18 cellular contexts compared by ENCODE assay signal in the genomic region with DNA sequence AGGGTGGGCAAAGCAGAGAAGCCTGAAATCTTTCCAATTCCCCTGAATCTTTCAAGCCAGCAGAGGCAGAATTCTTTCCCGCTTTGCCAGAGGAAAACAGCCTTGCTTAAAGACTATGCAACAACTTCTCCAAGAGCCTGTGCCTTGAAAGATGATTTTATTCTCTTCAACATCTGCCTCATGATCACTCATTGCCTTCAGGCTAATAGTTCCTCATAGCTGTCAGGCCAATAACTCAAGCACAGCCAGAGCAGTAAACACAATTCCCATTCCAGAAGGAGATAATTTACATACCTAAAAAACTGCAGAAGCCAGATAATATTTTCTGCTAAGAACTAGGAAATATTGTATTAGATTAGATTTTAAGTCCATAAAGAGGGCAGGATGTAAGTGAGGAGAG.
A peak's percentile ranks its signal among the peaks of the same experiment; 100 is the strongest.
DNase-seq lines count a peak whose midpoint lies in the region; ATAC-seq, FAIRE-seq and TF ChIP-seq lines count a peak whose summit lies in the region.
"Had no signal": no experiment of that assay in that cellular context is flagged by ENCODE, and none has a peak within 500 bp of the region (broad histone marks: within the 10 kb centered on the region; RNA-seq: fewer than 3 reads in every experiment).

No MANE protein-coding gene starts in this region.

- FAIRE-seq in bronchial epithelial cell (lab: Jason Lieb, UNC) = no peak
- FAIRE-seq: A204.1, GM12892, GM18507, H54 had no signal

- no peak for TF ChIP-seq CTCF in bronchial epithelial cell (IDR thresholded peaks at IDR 0.05; ENCODE audit: insufficient read depth, low read length, severe bottlenecking)

- no peaks in the 10 kb centered on the region for H3K36me3 ChIP-seq in bronchial epithelial cell (ENCODE audit: control insufficient read depth, insufficient read depth, low read length)
- H3K36me3 ChIP-seq: BLaER1 had no signal

- H3K27me3 ChIP-seq in bronchial epithelial cell (ENCODE audit: control insufficient read depth, insufficient read depth, low read length) = no peaks in the 10 kb centered on the region
- H3K27me3 ChIP-seq: BLaER1 had no signal

- ATAC-seq in esophagus mucosa = no peak
- ATAC-seq: GM23338 had no signal

- no peak overlapping the region for H3K4me3 ChIP-seq in bronchial epithelial cell (ENCODE audit: low read depth, low read length)
- H3K4me3 ChIP-seq: BLaER1, GM23338 had no signal

- DNase-seq in ELR (ENCODE audit: low read depth) (peak; percentile 8), bronchial epithelial cell (ENCODE audit: low read depth) (peak; percentile 7), foreskin melanocyte (peak; percentile 2), DMS114 treated with DMSO at 0.1 percent for 48 hours (lab: John Stamatoyannopoulos, UW; ENCODE audit: unreplicated experiment) (no peak), T-helper 9 cell (no peak)
- DNase-seq: ACHN; AML-193; CD4-positive, alpha-beta memory T cell; DMS79 treated with DMSO at 0.1 percent for 48 hours; GDM1; HCEC 1CT had no signal

Comparison
In these comparisons a context has a peak if more than half of its experiments do, and no peak if none do; other contexts are left out.
1. DNase-seq: peak in ELR (single experiment), bronchial epithelial cell (single experiment) and foreskin melanocyte (single experiment); none in DMS114 treated with DMSO at 0.1 percent for 48 hours (single experiment) and T-helper 9 cell (single experiment).